In the genomic region with DNA sequence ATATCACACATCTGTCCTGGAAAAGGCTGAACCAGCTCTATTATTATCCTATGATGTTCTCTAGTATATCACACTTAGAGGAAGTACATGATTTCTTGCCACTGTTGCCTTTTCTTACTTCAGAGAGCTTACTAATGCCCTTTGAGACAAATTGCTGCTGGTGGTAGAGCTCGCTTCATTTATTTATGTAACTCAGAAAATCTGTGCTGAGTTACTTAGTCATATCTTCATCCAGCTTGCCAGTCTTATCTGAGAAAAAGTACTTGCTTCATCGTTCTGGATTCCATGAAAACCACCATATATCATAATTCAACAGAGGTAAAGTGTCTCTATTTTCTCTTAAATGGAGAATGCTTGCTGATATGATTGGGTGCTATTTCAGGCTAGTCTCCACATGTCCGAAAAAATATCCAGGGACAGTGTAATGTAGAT, we compare ENCODE assay signal across 20 cellular contexts. TPM values are rescaled to one million over a fixed set of nuclear protein-coding genes. Genes with fewer than 3 reads are reported as not detected.
DNase-seq lines count a peak whose midpoint lies in the region; ATAC-seq and TF ChIP-seq lines count a peak whose summit lies in the region.
"Had no signal": no experiment of that assay in that cellular context is flagged by ENCODE, and none has a peak within 500 bp of the region (broad histone marks: within the 10 kb centered on the region; RNA-seq: fewer than 3 reads in every experiment).

No MANE protein-coding gene starts in this region.

- peak overlapping the region; percentile 86 for H3K27ac ChIP-seq in caudate nucleus (ENCODE audit: low read depth, low read length)
- H3K27ac ChIP-seq in temporal lobe (ENCODE audit: low read depth, low read length) = peak overlapping the region; percentile 85
- H3K27ac ChIP-seq in effector memory CD4-positive, alpha-beta T cell (ENCODE audit: insufficient read depth, low read length, poor library complexity, severe bottlenecking) = no peak overlapping the region
- H3K27ac ChIP-seq: parathyroid adenoma, SJSA1, skin epidermis had no signal

- H3K9me3 ChIP-seq in effector memory CD4-positive, alpha-beta T cell (ENCODE audit: control insufficient read depth, low read length) = no peaks in the 10 kb centered on the region
- H3K9me3 ChIP-seq: mucosa of descending colon, SJSA1, uterus had no signal

- DNase-seq in HFFc6 = peak; percentile 18
- no peak for DNase-seq in caudate nucleus (lab: John Stamatoyannopoulos, UW)
- DNase-seq in hepatic stellate cell (ENCODE audit: low spot score) = peak; percentile 51
- DNase-seq in effector memory CD4-positive, alpha-beta T cell = no peak
- no peak for DNase-seq in DMS53 (lab: John Stamatoyannopoulos, UW)
- DNase-seq: activated CD4-positive, alpha-beta T cell treated with anti-CD3 and anti-CD28 coated beads, Interleukin-2, amount 50 U/mL, for 1 hour; activated T-cell treated with anti-CD3 and anti-CD28 coated beads, Interleukin-2, amount 50 U/mL, for 4 hours; CD8-positive, alpha-beta T cell; effector CD4-positive, alpha-beta T cell; GDM1; islet precursor cell; mucosa of descending colon; NCI-H1436 treated with DMSO at 0.1 percent for 48 hours; stimulated activated naive B cell treated with anti-CD40 and anti-IgM and Interleukin-4, amounts not matched to agents 10 μg/mL and 1 μg/mL and 100 μg/mL, for 72 hours; uterus had no signal

- H3K4me3 ChIP-seq in effector memory CD4-positive, alpha-beta T cell (ENCODE audit: insufficient read depth, low read depth, low read length, poor library complexity, severe bottlenecking) = no peak overlapping the region
- H3K4me3 ChIP-seq: mucosa of descending colon, SJSA1, skin epidermis, uterus had no signal

- no peaks in the 10 kb centered on the region for H3K27me3 Mint-ChIP-seq in HFFc6 (ENCODE audit: insufficient read depth)
- H3K27me3 Mint-ChIP-seq: stimulated activated naive B cell treated with anti-CD40 and anti-IgM and Interleukin-4, amounts not matched to agents 10 μg/mL and 1 μg/mL and 100 μg/mL, for 72 hours had no signal

- H3K36me3 ChIP-seq in effector memory CD4-positive, alpha-beta T cell (ENCODE audit: control insufficient read depth, insufficient read depth, low read length) = no peaks in the 10 kb centered on the region
- H3K36me3 ChIP-seq: SJSA1, uterus had no signal

- H3K4me1 Mint-ChIP-seq in HFFc6 (ENCODE audit: low read depth) = peaks cover 17% of the 10 kb centered on the region
- H3K4me1 Mint-ChIP-seq: stimulated activated naive B cell treated with anti-CD40 and anti-IgM and Interleukin-4, amounts not matched to agents 10 μg/mL and 1 μg/mL and 100 μg/mL, for 72 hours had no signal

- TF ChIP-seq CTCF in HFFc6 (IDR thresholded peaks at IDR 0.05) = no peak

- no peaks in the 10 kb centered on the region for H3K36me3 Mint-ChIP-seq in HFFc6 (ENCODE audit: low read depth)

- H3K27me3 ChIP-seq in effector memory CD4-positive, alpha-beta T cell (replicated peaks; ENCODE audit: control insufficient read depth, insufficient read depth, low read length, poor library complexity, severe bottlenecking) = no peaks in the 10 kb centered on the region
- H3K27me3 ChIP-seq: SJSA1, uterus had no signal

- no peaks in the 10 kb centered on the region for H3K9me3 Mint-ChIP-seq in HFFc6
- H3K9me3 Mint-ChIP-seq: activated T-cell treated with anti-CD3 and anti-CD28 coated beads, Interleukin-2, amount 50 U/mL, for 4 hours; CD8-positive, alpha-beta T cell had no signal

- peak overlapping the region; percentile 18; the same call in 1 of the 2 replicates for H3K27ac Mint-ChIP-seq in HFFc6
- H3K27ac Mint-ChIP-seq: CD8-positive, alpha-beta T cell; stimulated activated naive B cell treated with anti-CD40 and anti-IgM and Interleukin-4, amounts not matched to agents 10 μg/mL and 1 μg/mL and 100 μg/mL, for 72 hours had no signal

- no peaks in the 10 kb centered on the region for H3K4me1 ChIP-seq in effector memory CD4-positive, alpha-beta T cell (ENCODE audit: control insufficient read depth, insufficient read depth, low read length, poor library complexity, severe bottlenecking)
- H3K4me1 ChIP-seq: parathyroid adenoma, SJSA1 had no signal

- ATAC-seq in HG02588 (IDR thresholded peaks at IDR 0.05; ENCODE audit: unreplicated experiment) = no peak
- ATAC-seq: activated T-cell treated with anti-CD3 and anti-CD28 coated beads, Interleukin-2, amount 50 U/mL, for 4 hours; CD8-positive, alpha-beta T cell; mucosa of descending colon; stimulated activated naive B cell treated with anti-CD40 and anti-IgM and Interleukin-4, amounts not matched to agents 10 μg/mL and 1 μg/mL and 100 μg/mL, for 72 hours had no signal

- H3K4me3 Mint-ChIP-seq in HFFc6 = no peak overlapping the region
- H3K4me3 Mint-ChIP-seq: activated T-cell treated with anti-CD3 and anti-CD28 coated beads, Interleukin-2, amount 50 U/mL, for 4 hours; CD8-positive, alpha-beta T cell; stimulated activated naive B cell treated with anti-CD40 and anti-IgM and Interleukin-4, amounts not matched to agents 10 μg/mL and 1 μg/mL and 100 μg/mL, for 72 hours had no signal

RNA-seq across cellular contexts. Expression of a gene that starts 26.6 kb away (rescaled TPM):
- 1 to 10 TPM; 2.3 to 3.1 (median 2.9) TPM for total RNA-seq in HFFc6 (2021; fragmentation: NEBNext Ultra II Directional; extraction: Animal tissue kit (Norgen Biotek cat#: 25700))
- 12.0 TPM for total RNA-seq in temporal lobe

Comparison
In these comparisons a context has a peak if more than half of its experiments do, and no peak if none do; other contexts are left out.
1. DNase-seq: peak in HFFc6 (single experiment) and hepatic stellate cell (single experiment); none in caudate nucleus (0 of 61), effector memory CD4-positive, alpha-beta T cell (0 of 3) and DMS53 (single experiment).